In genomic region chr14:99478133-99478532, GRCh38 we compare ENCODE assay signal across 12 cellular contexts. TPM values are rescaled to one million over a fixed set of nuclear protein-coding genes. Genes with fewer than 3 reads are reported as not detected.
DNase-seq lines count a peak whose midpoint lies in the region; ATAC-seq and TF ChIP-seq lines count a peak whose summit lies in the region.
"Had no signal": no experiment of that assay in that cellular context is flagged by ENCODE, and none has a peak within 500 bp of the region (broad histone marks: within the 10 kb centered on the region; RNA-seq: fewer than 3 reads in every experiment).

No MANE protein-coding gene starts in this region.

- peak overlapping the region; percentile 1 for H3K4me3 Mint-ChIP-seq in stimulated activated naive CD8-positive, alpha-beta T cell treated with anti-CD3 and anti-CD28 coated beads, Interleukin-15, Interleukin-2, amounts not matched to agents 100 ng/mL and 50 ng/mL, for 24 hours
- H3K4me3 Mint-ChIP-seq in naive thymus-derived CD8-positive, alpha-beta T cell, result peak overlapping the region in 9 of 10 donors; percentile 9 to 96 (median 40)

- peak overlapping the region; percentile 90 for H3K27ac ChIP-seq in VCaP
- H3K27ac ChIP-seq: pancreas had no signal

- no peaks in the 10 kb centered on the region for H3K9me3 Mint-ChIP-seq in stimulated activated naive CD8-positive, alpha-beta T cell treated with anti-CD3 and anti-CD28 coated beads, Interleukin-15, Interleukin-2, amounts not matched to agents 100 ng/mL and 50 ng/mL, for 24 hours
- H3K9me3 Mint-ChIP-seq in naive thymus-derived CD8-positive, alpha-beta T cell, result no peaks in the 10 kb centered on the region

- POLR2A ChIA-PET in naive thymus-derived CD8-positive, alpha-beta T cell (lab: Charles Lee), result no interaction called here

- ATAC-seq in stimulated activated naive CD8-positive, alpha-beta T cell treated with anti-CD3 and anti-CD28 coated beads, Interleukin-15, Interleukin-2, amounts not matched to agents 100 U/mL and 50 U/mL, for 24 hours, result no peak
- ATAC-seq in naive thymus-derived CD8-positive, alpha-beta T cell, result no peak
- ATAC-seq: pancreas had no signal

- peaks cover 48% of the 10 kb centered on the region for H3K4me1 Mint-ChIP-seq in stimulated activated naive CD8-positive, alpha-beta T cell treated with anti-CD3 and anti-CD28 coated beads, Interleukin-15, Interleukin-2, amounts not matched to agents 100 ng/mL and 50 ng/mL, for 24 hours (ENCODE audit: low read depth)
- H3K4me1 Mint-ChIP-seq in naive thymus-derived CD8-positive, alpha-beta T cell, result peaks cover 33 to 64% (median 58%) of the 10 kb centered on the region in 4 donors

- H3K27me3 Mint-ChIP-seq in stimulated activated naive CD8-positive, alpha-beta T cell treated with anti-CD3 and anti-CD28 coated beads, Interleukin-15, Interleukin-2, amounts not matched to agents 100 ng/mL and 50 ng/mL, for 24 hours, result no peaks in the 10 kb centered on the region
- H3K27me3 Mint-ChIP-seq in naive thymus-derived CD8-positive, alpha-beta T cell, result no peaks in the 10 kb centered on the region

- no peak for TF ChIP-seq CTCF in VCaP (conservative IDR thresholded peaks at IDR 0.05)

- no peaks in the 10 kb centered on the region for H3K36me3 Mint-ChIP-seq in stimulated activated naive CD8-positive, alpha-beta T cell treated with anti-CD3 and anti-CD28 coated beads, Interleukin-15, Interleukin-2, amounts not matched to agents 100 ng/mL and 50 ng/mL, for 24 hours (ENCODE audit: low read depth)
- no peaks in the 10 kb centered on the region for H3K36me3 Mint-ChIP-seq in naive thymus-derived CD8-positive, alpha-beta T cell

- DNase-seq in stimulated activated naive CD8-positive, alpha-beta T cell treated with anti-CD3 and anti-CD28 coated beads, Interleukin-15, Interleukin-2, amounts not matched to agents 100 U/mL and 50 U/mL, for 24 hours, result no peak
- DNase-seq in naive thymus-derived CD8-positive, alpha-beta T cell, result no peak
- DNase-seq in DMS53 treated with DMSO at 0.1 percent for 48 hours (lab: John Stamatoyannopoulos, UW; ENCODE audit: unreplicated experiment), result no peak
- DNase-seq in cerebellar nuclear complex (lab: John Stamatoyannopoulos, UW), result no peak
- no peak for DNase-seq in NCI-H748 treated with DMSO at 0.1 percent for 48 hours (lab: John Stamatoyannopoulos, UW)
- DNase-seq in NCI-H1105 (lab: John Stamatoyannopoulos, UW), result no peak
- DNase-seq: cortex of kidney, KG1, NCI-H524 treated with DMSO at 0.1 percent for 48 hours, pancreas had no signal

- H3K27ac Mint-ChIP-seq in stimulated activated naive CD8-positive, alpha-beta T cell treated with anti-CD3 and anti-CD28 coated beads, Interleukin-15, Interleukin-2, amounts not matched to agents 100 ng/mL and 50 ng/mL, for 24 hours, result no peak overlapping the region
- H3K27ac Mint-ChIP-seq in naive thymus-derived CD8-positive, alpha-beta T cell, result peak overlapping the region in 4 of 10 donors; percentile 18 to 76 (median 52)

RNA-seq across cellular contexts. Expression of gene SETD3, which starts 2.5 kb away (rescaled TPM):
- 10 to 100 TPM; 51.7 to 56.8 TPM for total RNA-seq in naive thymus-derived CD8-positive, alpha-beta T cell
- 10 to 100 TPM; 32.2 to 35.6 (median 32.4) TPM for polyA plus RNA-seq in naive thymus-derived CD8-positive, alpha-beta T cell

RNA-seq across cellular contexts. Expression of gene CCNK, which starts 3.1 kb away (rescaled TPM):
- total RNA-seq in naive thymus-derived CD8-positive, alpha-beta T cell, result 10 to 100 TPM; 82.8 to 92.5 TPM
- polyA plus RNA-seq in naive thymus-derived CD8-positive, alpha-beta T cell, result 10 to 100 TPM; 13.4 to 19.8 (median 14.0) TPM
